8 cellular contexts compared by ENCODE assay signal in the genomic region with DNA sequence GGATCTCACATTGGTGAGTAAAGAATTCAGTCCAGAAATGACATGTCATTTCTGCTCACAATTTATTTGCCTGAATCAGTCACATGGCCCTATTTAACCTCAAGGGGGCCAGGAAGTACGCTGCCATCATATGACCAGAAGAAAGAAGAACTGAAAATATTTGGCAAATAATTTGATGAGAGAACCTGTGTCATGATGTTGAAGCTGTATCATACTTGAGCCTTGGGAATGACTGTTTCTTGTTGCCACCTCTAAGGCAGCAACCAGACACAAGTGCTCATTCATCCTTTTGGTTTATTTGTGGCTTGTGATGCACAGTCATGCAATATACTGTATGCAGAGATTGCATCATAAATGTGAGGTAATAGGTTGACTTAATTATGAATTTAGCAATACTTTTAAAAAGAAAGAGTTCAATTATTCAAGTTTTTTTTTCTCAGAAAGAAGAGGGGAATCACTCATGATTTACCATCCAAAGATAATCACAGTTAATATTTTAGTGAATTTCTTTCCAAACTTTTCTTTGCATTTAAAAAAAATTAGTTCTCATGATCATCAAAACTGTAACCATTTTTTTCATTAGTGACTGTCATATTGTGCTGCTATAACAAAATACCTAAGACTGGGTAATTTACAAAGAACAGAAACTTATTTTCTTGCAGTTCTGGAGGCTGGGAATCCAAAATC. TPM values are rescaled to one million over a fixed set of nuclear protein-coding genes. Genes with fewer than 3 reads are reported as not detected.
DNase-seq lines count a peak whose midpoint lies in the region; ATAC-seq and TF ChIP-seq lines count a peak whose summit lies in the region.

No MANE protein-coding gene starts in this region.

- no peak for TF ChIP-seq CTCF in foreskin keratinocyte (conservative IDR thresholded peaks at IDR 0.05)
- TF ChIP-seq CTCF in suprapubic skin (IDR thresholded peaks at IDR 0.05), result no peak

- DNase-seq in HEK293T (ENCODE audit: extremely low spot score) (no peak), NCI-H460 (ENCODE audit: extremely low read depth, low read depth) (peak; percentile 71), foreskin keratinocyte (peak; percentile 42 to 61), NCI-H187 treated with DMSO at 0.1 percent for 48 hours (lab: John Stamatoyannopoulos, UW) (no peak), GM19240 (ENCODE audit: insufficient read length, low spot score) (no peak), suprapubic skin (ENCODE audit: low spot score in 2 of 2) (no peak), NCI-H2107 (lab: John Stamatoyannopoulos, UW) (no peak)

- H3K27me3 ChIP-seq in foreskin keratinocyte (peaks cover 3% of the 10 kb centered on the region), suprapubic skin (no peaks in the 10 kb centered on the region)

- H3K4me1 ChIP-seq in foreskin keratinocyte (no peaks in the 10 kb centered on the region), suprapubic skin (peaks cover 4% of the 10 kb centered on the region)

- ATAC-seq in GM18499 (IDR thresholded peaks at IDR 0.05; ENCODE audit: insufficient read depth, unreplicated experiment) (peak; percentile 77), foreskin keratinocyte (peak; percentile 90)

- no peak overlapping the region for H3K27ac ChIP-seq in foreskin keratinocyte
- no peak overlapping the region for H3K27ac ChIP-seq in suprapubic skin

- no peak for TF ChIP-seq EP300 in suprapubic skin (IDR thresholded peaks at IDR 0.05)

- H3K4me3 ChIP-seq in suprapubic skin, result no peak overlapping the region

- CTCF ChIA-PET in HEK293T (lab: Yijun Ruan, JAX), result no interaction called here

- H3K36me3 ChIP-seq in suprapubic skin, result no peaks in the 10 kb centered on the region

- 56% methylated on average over 1 of the region's 1 CpG for WGBS in suprapubic skin

- H3K9me3 ChIP-seq in suprapubic skin, result no peaks in the 10 kb centered on the region

- no peak for TF ChIP-seq POLR2A in suprapubic skin (IDR thresholded peaks at IDR 0.05)

- POLR2A ChIA-PET in HEK293T (lab: Yijun Ruan, JAX), result no interaction called here

TF ChIP-seq in HEK293T, 16 proteins besides CTCF, POLR2A, EP300 and RAD21:
- no peak for TF ChIP-seq HDGF (IDR thresholded peaks at IDR 0.05; ENCODE audit: borderline replicate concordance)
- TF ChIP-seq ARNT (IDR thresholded peaks at IDR 0.05), result no peak
- TF ChIP-seq, protein P1, sequence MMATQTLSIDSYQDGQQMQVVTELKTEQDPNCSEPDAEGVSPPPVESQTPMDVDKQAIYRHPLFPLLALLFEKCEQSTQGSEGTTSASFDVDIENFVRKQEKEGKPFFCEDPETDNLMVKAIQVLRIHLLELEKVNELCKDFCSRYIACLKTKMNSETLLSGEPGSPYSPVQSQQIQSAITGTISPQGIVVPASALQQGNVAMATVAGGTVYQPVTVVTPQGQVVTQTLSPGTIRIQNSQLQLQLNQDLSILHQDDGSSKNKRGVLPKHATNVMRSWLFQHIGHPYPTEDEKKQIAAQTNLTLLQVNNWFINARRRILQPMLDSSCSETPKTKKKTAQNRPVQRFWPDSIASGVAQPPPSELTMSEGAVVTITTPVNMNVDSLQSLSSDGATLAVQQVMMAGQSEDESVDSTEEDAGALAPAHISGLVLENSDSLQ (IDR thresholded peaks at IDR 0.05), result peak; percentile 14; the same call in 1 of the 2 replicates
- no peak for TF ChIP-seq L3MBTL2 (conservative IDR thresholded peaks at IDR 0.05)

RNA-seq across cellular contexts. Expression of gene ZFYVE16, which starts 8.2 kb away (rescaled TPM):
- total RNA-seq in NCI-H460 (2014; rRNA removed; shearing (Covaris generic)), result 23.6 and 32.8 TPM in 2 replicates
- 25.6 and 46.0 TPM in 2 replicates for polyA plus RNA-seq in NCI-H460 (2014; cell fraction: nucleus; rRNA removed)
- total RNA-seq in foreskin keratinocyte, result 18.2 and 20.0 TPM in 2 replicates
- polyA plus RNA-seq in foreskin keratinocyte, result 4.3 and 5.3 TPM in 2 replicates
- total RNA-seq in suprapubic skin, result 10 to 100 TPM; 12.4 to 45.7 (median 23.3) TPM

Comparison
In these comparisons a context has a peak if more than half of its experiments do, and no peak if none do; other contexts are left out.
1. DNase-seq: peak in NCI-H460 (single experiment) and foreskin keratinocyte (2 of 2); none in HEK293T (single experiment), NCI-H187 treated with DMSO at 0.1 percent for 48 hours (single experiment), GM19240 (single experiment), suprapubic skin (0 of 2) and NCI-H2107 (single experiment).